23 cellular contexts compared by ENCODE assay signal in the genomic region with DNA sequence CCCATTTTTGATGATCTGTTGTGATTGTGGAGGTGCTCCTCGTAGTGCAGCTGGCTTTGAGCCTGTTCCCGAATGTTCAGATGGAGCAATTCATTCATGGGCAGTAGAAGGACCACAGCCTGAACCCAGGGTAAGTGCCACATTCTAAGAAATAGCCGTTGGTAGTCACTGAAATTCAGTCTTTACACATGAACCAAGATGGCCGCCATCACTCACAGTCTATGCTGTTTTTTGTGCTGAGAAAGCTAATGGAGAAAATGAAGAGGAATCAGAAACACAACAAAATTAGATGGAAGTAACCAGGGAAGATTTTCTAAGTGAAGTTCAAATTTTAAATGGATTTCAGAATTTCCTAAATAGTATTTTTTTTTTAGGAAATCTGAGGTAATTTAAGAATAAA. TPM values are rescaled to one million over a fixed set of nuclear protein-coding genes. Genes with fewer than 3 reads are reported as not detected.
"Had no signal": no experiment of that assay in that cellular context is flagged by ENCODE, and none has a peak within 500 bp of the region (broad histone marks: within the 10 kb centered on the region; RNA-seq: fewer than 3 reads in every experiment).

No MANE protein-coding gene starts in this region.

- H3K4me1 Mint-ChIP-seq: naive thymus-derived CD8-positive, alpha-beta T cell; stimulated activated effector memory CD8-positive, alpha-beta T cell treated with anti-CD3 and anti-CD28 coated beads, Interleukin-12 subunit alpha, Interleukin-12 subunit beta, amount 100 ng/mL, for 72 hours had no signal

- H3K36me3 ChIP-seq: heart right ventricle, pancreas, tibial artery, upper lobe of left lung, uterus had no signal

- ATAC-seq: heart right ventricle; left lobe of liver; mucosa of descending colon; naive thymus-derived CD8-positive, alpha-beta T cell; pancreas; right cardiac atrium; stimulated activated effector memory CD8-positive, alpha-beta T cell treated with anti-CD3 and anti-CD28 coated beads, Interleukin-12 subunit alpha, Interleukin-12 subunit beta, amount 100 ng/mL, for 72 hours had no signal

- H3K27ac ChIP-seq: dorsolateral prefrontal cortex, heart right ventricle, pancreas, tibial artery, upper lobe of left lung, uterus had no signal

- H3K36me3 Mint-ChIP-seq: naive thymus-derived CD8-positive, alpha-beta T cell; stimulated activated effector memory CD8-positive, alpha-beta T cell treated with anti-CD3 and anti-CD28 coated beads, Interleukin-12 subunit alpha, Interleukin-12 subunit beta, amount 100 ng/mL, for 72 hours had no signal

- H3K4me1 ChIP-seq: heart right ventricle, pancreas, tibial artery, upper lobe of left lung, uterus had no signal

- H3K27ac Mint-ChIP-seq: naive thymus-derived CD8-positive, alpha-beta T cell; progenitor cell of endocrine pancreas; stimulated activated effector memory CD8-positive, alpha-beta T cell treated with anti-CD3 and anti-CD28 coated beads, Interleukin-12 subunit alpha, Interleukin-12 subunit beta, amount 100 ng/mL, for 72 hours; stimulated activated naive CD8-positive, alpha-beta T cell treated with anti-CD3 and anti-CD28 coated beads, Interleukin-15, Interleukin-2, amounts not matched to agents 100 ng/mL and 50 ng/mL, for 24 hours had no signal

- H3K27me3 ChIP-seq: dorsolateral prefrontal cortex, heart right ventricle, pancreas, tibial artery, upper lobe of left lung had no signal

- H3K4me3 Mint-ChIP-seq: naive thymus-derived CD8-positive, alpha-beta T cell; stimulated activated effector memory CD8-positive, alpha-beta T cell treated with anti-CD3 and anti-CD28 coated beads, Interleukin-12 subunit alpha, Interleukin-12 subunit beta, amount 100 ng/mL, for 72 hours; stimulated activated naive CD8-positive, alpha-beta T cell treated with anti-CD3 and anti-CD28 coated beads, Interleukin-15, Interleukin-2, amounts not matched to agents 100 ng/mL and 50 ng/mL, for 24 hours had no signal

- H3K9me3 ChIP-seq: heart right ventricle, mucosa of descending colon, pancreas, tibial artery, upper lobe of left lung, uterus had no signal

- FAIRE-seq: islet of Langerhans, pancreas had no signal

- H3K4me3 ChIP-seq: dorsolateral prefrontal cortex, heart right ventricle, mucosa of descending colon, pancreas, tibial artery, upper lobe of left lung, uterus had no signal

- H3K9me3 Mint-ChIP-seq: stimulated activated naive CD8-positive, alpha-beta T cell treated with anti-CD3 and anti-CD28 coated beads, Interleukin-15, Interleukin-2, amounts not matched to agents 100 ng/mL and 50 ng/mL, for 24 hours had no signal

- DNase-seq: cortex of kidney; dorsolateral prefrontal cortex; effector CD8-positive, alpha-beta T cell; foreskin melanocyte; heart right ventricle; hypothalamus; mucosa of descending colon; naive thymus-derived CD8-positive, alpha-beta T cell; occipital lobe; pancreas; right cardiac atrium; stimulated activated CD4-positive, alpha-beta T cell treated with anti-CD3 and anti-CD28 coated beads, Interleukin-4, amount 100 ng/mL, for 1 hour; stimulated activated CD8-positive, alpha-beta memory T cell treated with anti-CD3 and anti-CD28 coated beads, Interleukin-4, amount 100 ng/mL, for 48 hours; tibial artery; upper lobe of left lung; uterus had no signal

- H3K27me3 Mint-ChIP-seq: naive thymus-derived CD8-positive, alpha-beta T cell; progenitor cell of endocrine pancreas; stimulated activated naive CD8-positive, alpha-beta T cell treated with anti-CD3 and anti-CD28 coated beads, Interleukin-15, Interleukin-2, amounts not matched to agents 100 ng/mL and 50 ng/mL, for 24 hours had no signal

RNA-seq across cellular contexts. Expression of gene DSG1, which starts 25.5 kb away (rescaled TPM):
- total RNA-seq: mucosa of descending colon; naive thymus-derived CD8-positive, alpha-beta T cell; pancreas; progenitor cell of endocrine pancreas; upper lobe of left lung had no signal
- polyA plus RNA-seq: naive thymus-derived CD8-positive, alpha-beta T cell; neural cell had no signal

RNA-seq across cellular contexts. Expression of gene DSG4, which starts 33.1 kb away (rescaled TPM):
- total RNA-seq: dorsolateral prefrontal cortex; heart right ventricle; left lobe of liver; naive thymus-derived CD8-positive, alpha-beta T cell; occipital lobe; pancreas; progenitor cell of endocrine pancreas; right cardiac atrium; temporal lobe; upper lobe of left lung had no signal
- polyA plus RNA-seq: heart right ventricle; naive thymus-derived CD8-positive, alpha-beta T cell; neural cell; pancreas; right cardiac atrium had no signal
